ENCODE assay signal across 30 cellular contexts in the genomic region with DNA sequence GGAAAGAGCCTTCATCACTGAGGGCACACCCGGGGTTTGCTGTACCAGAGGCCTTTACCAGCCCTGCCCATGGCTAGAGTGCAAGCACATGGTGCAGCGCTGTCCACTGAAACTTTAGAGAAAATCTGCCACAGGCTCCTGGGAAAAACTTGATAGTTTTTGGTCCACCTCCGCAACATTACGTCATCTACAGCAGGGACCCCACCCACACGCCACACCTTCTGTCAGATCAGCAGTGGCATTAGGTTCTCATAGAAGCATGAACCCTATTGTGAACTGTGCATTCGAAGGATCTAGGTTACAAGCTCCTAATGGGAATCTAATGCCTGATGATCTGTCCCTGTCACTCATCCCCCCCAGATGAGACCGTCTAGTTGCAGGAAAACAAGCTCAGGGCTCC. TPM values are rescaled to one million over a fixed set of nuclear protein-coding genes. Genes with fewer than 3 reads are reported as not detected.
"Had no signal": no experiment of that assay in that cellular context is flagged by ENCODE, and none has a peak within 500 bp of the region (broad histone marks: within the 10 kb centered on the region; RNA-seq: fewer than 3 reads in every experiment).

No MANE protein-coding gene starts in this region.

- H3K4me3 ChIP-seq: stomach, suprapubic skin, testis, thoracic aorta, thyroid gland, tibial artery, tibial nerve, transverse colon, upper lobe of left lung, upper lobe of right lung, uterus, vagina had no signal

- H3K9me3 ChIP-seq: stomach, suprapubic skin, testis, thoracic aorta, thyroid gland, tibial artery, tibial nerve, transverse colon, upper lobe of left lung, upper lobe of right lung, uterus, vagina had no signal

- FAIRE-seq: urothelium cell line had no signal

- H3K36me3 ChIP-seq: stomach, suprapubic skin, thoracic aorta, thyroid gland, tibial artery, tibial nerve, transverse colon, upper lobe of left lung, upper lobe of right lung, uterus, vagina had no signal

- DNase-seq: stimulated activated CD4-positive, alpha-beta T cell treated with anti-CD3 and anti-CD28 coated beads, Interleukin-2, amount 100 ng/mL, for 48 hours; stimulated activated CD4-positive, alpha-beta T cell treated with anti-CD3 and anti-CD28 coated beads, Interleukin-4, amount 100 ng/mL, for 1 hour; stimulated activated CD4-positive, alpha-beta T cell treated with anti-CD3 and anti-CD28 coated beads, Interleukin-4, amount 100 ng/mL, for 24 hours; stimulated activated CD4-positive, alpha-beta T cell treated with anti-CD3 and anti-CD28 coated beads, Interleukin-4, amount 100 ng/mL, for 4 hours; stimulated activated CD8-positive, alpha-beta memory T cell treated with anti-CD3 and anti-CD28 coated beads, Interleukin-4, amount 100 ng/mL, for 48 hours; stimulated activated naive B cell treated with anti-CD40 and anti-IgM and Interleukin-4, amounts not matched to agents 10 μg/mL and 1 μg/mL and 100 μg/mL, for 72 hours; stimulated activated naive CD4-positive, alpha-beta T cell; stimulated activated naive CD4-positive, alpha-beta T cell treated with Interleukin-2 at 50 U/mL for 16 hours; stimulated activated naive CD8-positive, alpha-beta T cell treated with anti-CD3 and anti-CD28 coated beads, Interleukin-15, amount 100 ng/mL, for 72 hours; stimulated activated naive CD8-positive, alpha-beta T cell treated with anti-CD3 and anti-CD28 coated beads, Interleukin-15, Interleukin-2, amounts not matched to agents 100 U/mL and 50 U/mL, for 24 hours; stomach; substantia nigra; testis; thyroid gland; tibial artery; transverse colon; trophoblast cell; upper lobe of left lung; upper lobe of right lung; uterus had no signal

- ATAC-seq: stimulated activated effector memory CD8-positive, alpha-beta T cell treated with anti-CD3 and anti-CD28 coated beads, Interleukin-12 subunit alpha, Interleukin-12 subunit beta, amount 100 ng/mL, for 72 hours; stimulated activated memory B cell treated with anti-CD40 and anti-IgM and Interleukin-4, amounts not matched to agents 10 μg/mL and 1 μg/mL and 100 μg/mL, for 72 hours; stimulated activated naive B cell treated with anti-CD40 and anti-IgM and Interleukin-4, amounts not matched to agents 10 μg/mL and 1 μg/mL and 100 μg/mL, for 72 hours; stimulated activated naive CD8-positive, alpha-beta T cell treated with anti-CD3 and anti-CD28 coated beads, Interleukin-15, amount 100 ng/mL, for 72 hours; stimulated activated naive CD8-positive, alpha-beta T cell treated with anti-CD3 and anti-CD28 coated beads, Interleukin-15, Interleukin-2, amounts not matched to agents 100 U/mL and 50 U/mL, for 24 hours; upper lobe of right lung had no signal

- H3K27me3 ChIP-seq: testis, thyroid gland, tibial artery, upper lobe of left lung, uterus, vagina had no signal

- H3K4me3 Mint-ChIP-seq: stimulated activated effector memory CD8-positive, alpha-beta T cell treated with anti-CD3 and anti-CD28 coated beads, Interleukin-12 subunit alpha, Interleukin-12 subunit beta, amount 100 ng/mL, for 72 hours; stimulated activated memory B cell treated with anti-CD40 and anti-IgM and Interleukin-4, amounts not matched to agents 10 μg/mL and 1 μg/mL and 100 μg/mL, for 72 hours; stimulated activated naive B cell treated with anti-CD40 and anti-IgM and Interleukin-4, amounts not matched to agents 10 μg/mL and 1 μg/mL and 100 μg/mL, for 72 hours; stimulated activated naive CD8-positive, alpha-beta T cell treated with anti-CD3 and anti-CD28 coated beads, Interleukin-15, amount 100 ng/mL, for 72 hours; stimulated activated naive CD8-positive, alpha-beta T cell treated with anti-CD3 and anti-CD28 coated beads, Interleukin-15, Interleukin-2, amounts not matched to agents 100 ng/mL and 50 ng/mL, for 24 hours; type B pancreatic cell had no signal

- H3K27ac Mint-ChIP-seq: stimulated activated effector memory CD8-positive, alpha-beta T cell treated with anti-CD3 and anti-CD28 coated beads, Interleukin-12 subunit alpha, Interleukin-12 subunit beta, amount 100 ng/mL, for 72 hours; stimulated activated memory B cell treated with anti-CD40 and anti-IgM and Interleukin-4, amounts not matched to agents 10 μg/mL and 1 μg/mL and 100 μg/mL, for 72 hours; stimulated activated naive B cell treated with anti-CD40 and anti-IgM and Interleukin-4, amounts not matched to agents 10 μg/mL and 1 μg/mL and 100 μg/mL, for 72 hours; stimulated activated naive CD8-positive, alpha-beta T cell treated with anti-CD3 and anti-CD28 coated beads, Interleukin-15, amount 100 ng/mL, for 72 hours; stimulated activated naive CD8-positive, alpha-beta T cell treated with anti-CD3 and anti-CD28 coated beads, Interleukin-15, Interleukin-2, amounts not matched to agents 100 ng/mL and 50 ng/mL, for 24 hours; type B pancreatic cell had no signal

- H3K36me3 Mint-ChIP-seq: stimulated activated effector memory CD8-positive, alpha-beta T cell treated with anti-CD3 and anti-CD28 coated beads, Interleukin-12 subunit alpha, Interleukin-12 subunit beta, amount 100 ng/mL, for 72 hours; stimulated activated memory B cell treated with anti-CD40 and anti-IgM and Interleukin-4, amounts not matched to agents 10 μg/mL and 1 μg/mL and 100 μg/mL, for 72 hours; type B pancreatic cell had no signal

- H3K27ac ChIP-seq: stomach, suprapubic skin, testis, thoracic aorta, thyroid gland, tibial artery, tibial nerve, transverse colon, upper lobe of left lung, upper lobe of right lung, uterus, vagina had no signal

- H3K9me3 Mint-ChIP-seq: stimulated activated effector memory CD8-positive, alpha-beta T cell treated with anti-CD3 and anti-CD28 coated beads, Interleukin-12 subunit alpha, Interleukin-12 subunit beta, amount 100 ng/mL, for 72 hours; stimulated activated memory B cell treated with anti-CD40 and anti-IgM and Interleukin-4, amounts not matched to agents 10 μg/mL and 1 μg/mL and 100 μg/mL, for 72 hours; stimulated activated naive B cell treated with anti-CD40 and anti-IgM and Interleukin-4, amounts not matched to agents 10 μg/mL and 1 μg/mL and 100 μg/mL, for 72 hours; stimulated activated naive CD8-positive, alpha-beta T cell treated with anti-CD3 and anti-CD28 coated beads, Interleukin-15, amount 100 ng/mL, for 72 hours; stimulated activated naive CD8-positive, alpha-beta T cell treated with anti-CD3 and anti-CD28 coated beads, Interleukin-15, Interleukin-2, amounts not matched to agents 100 ng/mL and 50 ng/mL, for 24 hours had no signal

- H3K4me1 ChIP-seq: testis, uterus, vagina had no signal

RNA-seq across cellular contexts. Expression of gene ODAD2, which starts 2.5 kb away (rescaled TPM):
- total RNA-seq: subcutaneous adipose tissue had no signal
